ENCODE assay signal across 19 cellular contexts in the genomic region with DNA sequence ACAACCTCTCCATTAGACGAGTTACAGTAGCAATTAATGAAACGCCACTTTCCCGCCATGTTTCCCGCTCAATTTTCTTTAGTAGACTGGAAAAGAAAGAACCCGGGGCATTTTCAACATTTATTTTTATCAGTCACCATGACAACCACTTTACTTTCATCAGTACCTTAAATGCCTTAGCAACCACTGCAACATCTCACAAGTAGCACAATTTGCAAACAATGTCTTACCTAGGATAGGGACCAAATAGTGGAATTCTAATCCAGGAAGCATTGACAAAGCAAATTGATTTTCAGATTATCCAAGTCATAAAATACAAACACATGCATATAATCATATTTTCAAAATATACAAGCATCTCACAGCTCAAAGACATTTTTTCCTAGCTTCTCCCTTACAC.
A peak's percentile ranks its signal among the peaks of the same experiment; 100 is the strongest.
DNase-seq lines count a peak whose midpoint lies in the region; ATAC-seq and TF ChIP-seq lines count a peak whose summit lies in the region.
"Had no signal": no experiment of that assay in that cellular context is flagged by ENCODE, and none has a peak within 500 bp of the region (broad histone marks: within the 10 kb centered on the region; RNA-seq: fewer than 3 reads in every experiment).

No MANE protein-coding gene starts in this region.

- peak overlapping the region; percentile 11 for H3K4me3 ChIP-seq in neural cell (ENCODE audit: low read length)
- no peak overlapping the region for H3K4me3 ChIP-seq in heart right ventricle
- H3K4me3 ChIP-seq: GM12878 had no signal

- H3K27me3 ChIP-seq in neural cell (ENCODE audit: insufficient read depth, low read depth, low read length) (no peaks in the 10 kb centered on the region), heart right ventricle (no peaks in the 10 kb centered on the region)
- H3K27me3 ChIP-seq: BE2C had no signal

- no peaks in the 10 kb centered on the region for H4K20me1 ChIP-seq in neural cell (ENCODE audit: insufficient read depth)

- H3K9me3 ChIP-seq in neural cell (ENCODE audit: low read length): no peaks in the 10 kb centered on the region
- no peaks in the 10 kb centered on the region for H3K9me3 ChIP-seq in heart right ventricle
- H3K9me3 ChIP-seq: BE2C had no signal

- TF ChIP-seq CTCF in neural cell (IDR thresholded peaks at IDR 0.05; ENCODE audit: poor library complexity, severe bottlenecking) (no peak), heart right ventricle (IDR thresholded peaks at IDR 0.05) (no peak)

- no peak overlapping the region for H3K4me2 ChIP-seq in neural cell (ENCODE audit: low read length)

- no peak for TF ChIP-seq RAD21 in neural cell (conservative IDR thresholded peaks at IDR 0.05)

- H3K4me1 ChIP-seq in heart right ventricle: peaks cover 0 to 4% (median 0%) of the 10 kb centered on the region in 9 donors

- no peaks in the 10 kb centered on the region for H3K79me2 ChIP-seq in neural cell (replicated peaks; ENCODE audit: insufficient read depth, low read length)

- H3K9me3 Mint-ChIP-seq in stimulated activated memory B cell treated with anti-CD40 and anti-IgM and Interleukin-4, amounts not matched to agents 10 μg/mL and 1 μg/mL and 100 μg/mL, for 72 hours: no peaks in the 10 kb centered on the region
- H3K9me3 Mint-ChIP-seq: CD8-positive, alpha-beta memory T cell; H9 had no signal

- H3K9ac ChIP-seq in neural cell (ENCODE audit: low read length): peak overlapping the region; percentile 21

- no peak overlapping the region for H3K27ac Mint-ChIP-seq in stimulated activated memory B cell treated with anti-CD40 and anti-IgM and Interleukin-4, amounts not matched to agents 10 μg/mL and 1 μg/mL and 100 μg/mL, for 72 hours
- H3K27ac Mint-ChIP-seq: CD4-positive, CD25-positive, alpha-beta regulatory T cell; CD8-positive, alpha-beta memory T cell; H9 had no signal

- H3K4me3 Mint-ChIP-seq in stimulated activated memory B cell treated with anti-CD40 and anti-IgM and Interleukin-4, amounts not matched to agents 10 μg/mL and 1 μg/mL and 100 μg/mL, for 72 hours: no peak overlapping the region
- H3K4me3 Mint-ChIP-seq: CD4-positive, CD25-positive, alpha-beta regulatory T cell; CD8-positive, alpha-beta memory T cell; H9 had no signal

- no peak for ATAC-seq in stimulated activated memory B cell treated with anti-CD40 and anti-IgM and Interleukin-4, amounts not matched to agents 10 μg/mL and 1 μg/mL and 100 μg/mL, for 72 hours
- ATAC-seq in heart right ventricle: no peak
- ATAC-seq: GM12878 had no signal

- H3K4me1 Mint-ChIP-seq in stimulated activated memory B cell treated with anti-CD40 and anti-IgM and Interleukin-4, amounts not matched to agents 10 μg/mL and 1 μg/mL and 100 μg/mL, for 72 hours: no peaks in the 10 kb centered on the region
- H3K4me1 Mint-ChIP-seq: CD4-positive, CD25-positive, alpha-beta regulatory T cell; CD8-positive, alpha-beta memory T cell had no signal

- intact Hi-C loops in heart right ventricle (cut with DNase I): loop anchor here in 1 of 10 donors (5.0 kb wide), 1 partner anchor 43 kb away; no protein-coding TSS in a partner anchor

- WGBS in heart right ventricle, 2 donors: 92 to 96% methylated on average over 5 of the region's 5 CpGs

- no peaks in the 10 kb centered on the region for H3K9me2 ChIP-seq in neural cell (ENCODE audit: insufficient read depth, low read length)

- H3K36me3 ChIP-seq in neural cell (ENCODE audit: insufficient read depth, low read length) (no peaks in the 10 kb centered on the region), heart right ventricle (peaks cover 0 to 55% (median 5%) of the 10 kb centered on the region in 9 donors)
- H3K36me3 ChIP-seq: BE2C had no signal

- H3K27ac ChIP-seq in caudate nucleus (ENCODE audit: low read depth, low read length): peak overlapping the region; percentile 27
- peak overlapping the region; percentile 68 for H3K27ac ChIP-seq in neural cell (ENCODE audit: low read length)
- H3K27ac ChIP-seq in heart right ventricle: no peak overlapping the region

- no peak overlapping the region for H2AFZ ChIP-seq in neural cell (ENCODE audit: low read depth, low read length)

- no peaks in the 10 kb centered on the region for H3F3A ChIP-seq in neural cell (ENCODE audit: insufficient read depth, low read length, poor library complexity, severe bottlenecking)

- DNase-seq in M059J (ENCODE audit: low read depth) (peak; percentile 6), NCI-H2227 (lab: John Stamatoyannopoulos, UW; ENCODE audit: unreplicated experiment) (peak; percentile 39), caudate nucleus (lab: John Stamatoyannopoulos, UW) (peak in 1 of 61 donors; percentile 12), anterior cingulate cortex (lab: John Stamatoyannopoulos, UW) (no peak), heart right ventricle (no peak)
- DNase-seq: ACHN; BE2C; C1 segment of cervical spinal cord; CD4-positive, CD25-positive, alpha-beta regulatory T cell; CD8-positive, alpha-beta memory T cell; COR-L47; DMS 273 treated with DMSO at 0.1 percent for 48 hours; DMS53; DND-41; EL; H9 had no signal

- H3K27me3 Mint-ChIP-seq in stimulated activated memory B cell treated with anti-CD40 and anti-IgM and Interleukin-4, amounts not matched to agents 10 μg/mL and 1 μg/mL and 100 μg/mL, for 72 hours: peaks cover 18% of the 10 kb centered on the region

- no peaks in the 10 kb centered on the region for H3K36me3 Mint-ChIP-seq in stimulated activated memory B cell treated with anti-CD40 and anti-IgM and Interleukin-4, amounts not matched to agents 10 μg/mL and 1 μg/mL and 100 μg/mL, for 72 hours
- H3K36me3 Mint-ChIP-seq: CD4-positive, CD25-positive, alpha-beta regulatory T cell; CD8-positive, alpha-beta memory T cell had no signal

- peak; percentile 62 for TF ChIP-seq EP300 in neural cell (conservative IDR thresholded peaks at IDR 0.05; ENCODE audit: poor library complexity, severe bottlenecking)

TF ChIP-seq in neural cell, 6 proteins besides CTCF, POLR2A, EP300 and RAD21:
- TF ChIP-seq POLR2AphosphoS5 (IDR thresholded peaks at IDR 0.05) (peak; percentile 30), SMC3 (conservative IDR thresholded peaks at IDR 0.05; ENCODE audit: poor library complexity) (no peak), MXI1 (conservative IDR thresholded peaks at IDR 0.05; ENCODE audit: poor library complexity, severe bottlenecking) (no peak), TAF1 (IDR thresholded peaks at IDR 0.05; ENCODE audit: low read depth) (no peak)
- TF ChIP-seq, protein P1, sequence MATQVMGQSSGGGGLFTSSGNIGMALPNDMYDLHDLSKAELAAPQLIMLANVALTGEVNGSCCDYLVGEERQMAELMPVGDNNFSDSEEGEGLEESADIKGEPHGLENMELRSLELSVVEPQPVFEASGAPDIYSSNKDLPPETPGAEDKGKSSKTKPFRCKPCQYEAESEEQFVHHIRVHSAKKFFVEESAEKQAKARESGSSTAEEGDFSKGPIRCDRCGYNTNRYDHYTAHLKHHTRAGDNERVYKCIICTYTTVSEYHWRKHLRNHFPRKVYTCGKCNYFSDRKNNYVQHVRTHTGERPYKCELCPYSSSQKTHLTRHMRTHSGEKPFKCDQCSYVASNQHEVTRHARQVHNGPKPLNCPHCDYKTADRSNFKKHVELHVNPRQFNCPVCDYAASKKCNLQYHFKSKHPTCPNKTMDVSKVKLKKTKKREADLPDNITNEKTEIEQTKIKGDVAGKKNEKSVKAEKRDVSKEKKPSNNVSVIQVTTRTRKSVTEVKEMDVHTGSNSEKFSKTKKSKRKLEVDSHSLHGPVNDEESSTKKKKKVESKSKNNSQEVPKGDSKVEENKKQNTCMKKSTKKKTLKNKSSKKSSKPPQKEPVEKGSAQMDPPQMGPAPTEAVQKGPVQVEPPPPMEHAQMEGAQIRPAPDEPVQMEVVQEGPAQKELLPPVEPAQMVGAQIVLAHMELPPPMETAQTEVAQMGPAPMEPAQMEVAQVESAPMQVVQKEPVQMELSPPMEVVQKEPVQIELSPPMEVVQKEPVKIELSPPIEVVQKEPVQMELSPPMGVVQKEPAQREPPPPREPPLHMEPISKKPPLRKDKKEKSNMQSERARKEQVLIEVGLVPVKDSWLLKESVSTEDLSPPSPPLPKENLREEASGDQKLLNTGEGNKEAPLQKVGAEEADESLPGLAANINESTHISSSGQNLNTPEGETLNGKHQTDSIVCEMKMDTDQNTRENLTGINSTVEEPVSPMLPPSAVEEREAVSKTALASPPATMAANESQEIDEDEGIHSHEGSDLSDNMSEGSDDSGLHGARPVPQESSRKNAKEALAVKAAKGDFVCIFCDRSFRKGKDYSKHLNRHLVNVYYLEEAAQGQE (IDR thresholded peaks at IDR 0.05; ENCODE audit: borderline replicate concordance): peak; percentile 54

Comparison
In these comparisons a context has a peak if more than half of its experiments do, and no peak if none do; other contexts are left out.
1. DNase-seq: peak in M059J (single experiment) and NCI-H2227 (single experiment); none in anterior cingulate cortex (0 of 58) and heart right ventricle (0 of 2).
2. H3K27ac ChIP-seq: peak in caudate nucleus (single experiment) and neural cell (single experiment); none in heart right ventricle (0 of 10).